ENCODE assay signal across 25 cellular contexts in the genomic region with DNA sequence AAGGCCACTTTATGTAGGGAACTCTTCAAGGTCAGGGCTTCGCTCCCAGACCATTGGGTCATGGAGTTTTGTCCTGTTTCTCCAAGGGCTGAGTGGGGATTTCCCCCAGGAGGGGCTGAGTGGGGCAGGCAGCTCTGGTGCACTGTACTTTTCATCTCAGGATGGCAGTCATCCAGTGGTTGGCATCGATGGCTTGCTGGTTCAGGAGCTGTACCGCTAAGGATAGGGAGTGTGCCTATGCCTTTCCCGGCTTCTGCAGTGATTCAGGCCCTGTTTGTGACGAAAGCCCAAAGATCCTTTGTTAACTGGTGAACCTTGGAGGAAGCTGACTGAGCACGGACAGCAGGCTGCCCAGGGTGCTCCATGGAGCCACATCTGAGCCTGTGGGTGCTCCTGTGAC.
A peak's percentile ranks its signal among the peaks of the same experiment; 100 is the strongest.
DNase-seq lines count a peak whose midpoint lies in the region; ATAC-seq and TF ChIP-seq lines count a peak whose summit lies in the region.
"Had no signal": no experiment of that assay in that cellular context is flagged by ENCODE, and none has a peak within 500 bp of the region (broad histone marks: within the 10 kb centered on the region; RNA-seq: fewer than 3 reads in every experiment).

No MANE protein-coding gene starts in this region.

- no peak for TF ChIP-seq EP300 in gastroesophageal sphincter (IDR thresholded peaks at IDR 0.05)

- intact Hi-C loops in heart right ventricle (cut with DNase I): no loop called here
- intact Hi-C loops in thyroid gland (cut with DNase I): no loop called here

- in situ Hi-C loops in GM13977 (cut with MboI; ENCODE audit: low pct_unique_long_range_greater_than_20kb, low sequenced_read_pairs, unreplicated experiment): no loop called here

- no peaks in the 10 kb centered on the region for H3K27me3 ChIP-seq in heart right ventricle
- no peaks in the 10 kb centered on the region for H3K27me3 ChIP-seq in right atrium auricular region
- H3K27me3 ChIP-seq in thyroid gland: no peaks in the 10 kb centered on the region
- no peaks in the 10 kb centered on the region for H3K27me3 ChIP-seq in gastroesophageal sphincter
- H3K27me3 ChIP-seq: BLaER1 had no signal

- ATAC-seq in heart right ventricle (peak in 5 of 8 donors; percentile 37 to 68 (median 60)), gastroesophageal sphincter (no peak)
- ATAC-seq: HepG2, K562 had no signal

- TF ChIP-seq CTCF in heart right ventricle (IDR thresholded peaks at IDR 0.05) (no peak), right atrium auricular region (IDR thresholded peaks at IDR 0.05) (no peak), thyroid gland (IDR thresholded peaks at IDR 0.05) (no peak), GM13977 (IDR thresholded peaks at IDR 0.05; ENCODE audit: extremely low read depth, insufficient read depth, missing control alignments) (no peak), gastroesophageal sphincter (IDR thresholded peaks at IDR 0.05) (no peak)

- H3K36me3 ChIP-seq in heart right ventricle (no peaks in the 10 kb centered on the region), right atrium auricular region (no peaks in the 10 kb centered on the region), thyroid gland (no peaks in the 10 kb centered on the region), gastroesophageal sphincter (no peaks in the 10 kb centered on the region)
- H3K36me3 ChIP-seq: BLaER1 had no signal

- H3K27ac ChIP-seq in heart right ventricle: peak overlapping the region in 3 of 10 donors; percentile 4 to 44 (median 26)
- no peak overlapping the region for H3K27ac ChIP-seq in right atrium auricular region
- peak overlapping the region in 1 of 3 donors; percentile 8 for H3K27ac ChIP-seq in thyroid gland
- H3K27ac ChIP-seq in gastroesophageal sphincter: no peak overlapping the region
- H3K27ac ChIP-seq: BLaER1, GM23248, PC-9 had no signal

- H3K4me3 ChIP-seq in heart right ventricle (no peak overlapping the region), right atrium auricular region (no peak overlapping the region), thyroid gland (replicated peaks in 1 of 3) (no peak overlapping the region), gastroesophageal sphincter (no peak overlapping the region)
- H3K4me3 ChIP-seq: BLaER1, GM23248, K562, PC-9 had no signal

- TF ChIP-seq POLR2A in thyroid gland (IDR thresholded peaks at IDR 0.05): no peak
- no peak for TF ChIP-seq POLR2A in gastroesophageal sphincter (IDR thresholded peaks at IDR 0.05)

- DNase-seq in heart right ventricle: peak in 1 of 2 donors; percentile 21
- no peak for DNase-seq in right atrium auricular region (ENCODE audit: low spot score)
- peak; percentile 31 for DNase-seq in kidney tubule cell (ENCODE audit: low spot score)
- peak; percentile 25 to 68 for DNase-seq in thyroid gland
- no peak for DNase-seq in GM13977 (ENCODE audit: low spot score)
- no peak for DNase-seq in NCI-H748 (lab: John Stamatoyannopoulos, UW; ENCODE audit: unreplicated experiment)
- DNase-seq: CD4-positive, CD25-positive, alpha-beta regulatory T cell; GM23248; H7; HFFc6; MV-4-11; NCI-H1105; NCI-H1436 treated with DMSO at 0.1 percent for 48 hours; NCI-H187 treated with DMSO at 0.1 percent for 48 hours; NCI-H2171 treated with DMSO at 0.1 percent for 48 hours; NCI-H345; NCI-H524; NCI-H82; PC-9; RPMI8226; SHP77 treated with DMSO at 0.1 percent for 48 hours had no signal

- 63 to 72% methylated on average over 6 of the region's 6 CpGs for WGBS in heart right ventricle, 2 donors
- 66 to 76% methylated on average over 6 of the region's 6 CpGs for WGBS in thyroid gland, 2 donors
- 100% methylated on average over 1 of the region's 6 CpGs; no CpG with 5 or more reads in 1 of the 2 donors for WGBS in gastroesophageal sphincter (ENCODE audit: low coverage in 1 of 2), 2 donors

- H3K9me3 ChIP-seq in heart right ventricle (no peaks in the 10 kb centered on the region), right atrium auricular region (no peaks in the 10 kb centered on the region), thyroid gland (no peaks in the 10 kb centered on the region), gastroesophageal sphincter (no peaks in the 10 kb centered on the region)
- H3K9me3 ChIP-seq: BLaER1 had no signal

- H3K4me1 ChIP-seq in heart right ventricle: peaks cover 6 to 58% (median 33%) of the 10 kb centered on the region in 9 donors
- H3K4me1 ChIP-seq in right atrium auricular region: peaks cover 0 to 32% of the 10 kb centered on the region in 2 donors
- peaks cover 0 to 4% of the 10 kb centered on the region in 2 donors for H3K4me1 ChIP-seq in thyroid gland
- peaks cover 0 to 19% (median 4%) of the 10 kb centered on the region in 3 donors for H3K4me1 ChIP-seq in gastroesophageal sphincter

Comparison
In these comparisons a context has a peak if more than half of its experiments do, and no peak if none do; other contexts are left out.
1. DNase-seq: peak in kidney tubule cell (single experiment) and thyroid gland (2 of 2); none in right atrium auricular region (single experiment), GM13977 (single experiment) and NCI-H748 (single experiment).